ENCODE assay signal across 8 cellular contexts in the genomic region with DNA sequence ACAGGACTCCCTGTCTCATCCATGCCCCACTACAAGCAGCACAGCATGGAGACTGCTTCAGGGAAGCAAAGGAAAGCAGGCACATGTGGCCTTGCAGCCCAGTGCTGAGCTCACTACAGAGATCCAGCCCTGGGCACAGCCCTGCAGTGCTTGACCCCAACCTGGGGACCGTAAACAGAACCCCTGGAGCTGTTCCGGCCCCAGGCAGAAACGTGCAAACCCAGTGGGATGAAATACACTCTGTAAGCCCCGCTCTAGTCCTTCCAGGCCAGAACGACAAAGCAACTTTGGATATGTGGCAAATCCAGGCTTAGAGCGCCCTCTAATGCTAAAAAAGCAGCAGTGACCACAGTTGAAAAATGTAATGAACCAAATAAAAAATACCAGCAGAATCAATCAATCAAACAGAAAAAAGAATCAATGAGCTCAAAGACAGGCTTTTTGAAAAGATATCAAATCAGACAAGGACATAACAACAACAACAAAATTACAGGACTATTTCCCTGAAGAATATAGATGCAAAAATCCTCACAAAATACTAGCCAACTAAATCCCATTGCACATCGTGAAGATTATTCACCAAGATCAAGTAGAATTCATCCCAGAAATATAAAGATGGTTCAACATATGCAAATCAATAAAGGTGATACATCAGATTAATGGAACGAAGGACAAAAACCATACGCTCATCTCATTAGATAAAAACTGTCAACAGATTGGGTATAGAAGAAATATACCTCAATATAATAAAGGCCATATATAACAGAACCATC. TPM values are rescaled to one million over a fixed set of nuclear protein-coding genes. Genes with fewer than 3 reads are reported as not detected.
A peak's percentile ranks its signal among the peaks of the same experiment; 100 is the strongest.
DNase-seq lines count a peak whose midpoint lies in the region; ATAC-seq, FAIRE-seq and TF ChIP-seq lines count a peak whose summit lies in the region.

No MANE protein-coding gene starts in this region.

- no peaks in the 10 kb centered on the region; the same call in 1 of the 2 replicates for H3K79me2 ChIP-seq in SK-N-SH (ENCODE audit: insufficient read depth)

- CTCF ChIA-PET in GM10248 (lab: Yijun Ruan, JAX), result interaction anchor here (0.8 to 4.2 kb wide), 36 partner anchors 8 to 1363 kb away, joined by 3 to 70 read pairs (median 6); a partner anchor contains a TSS
- CTCF ChIA-PET in SK-N-SH (lab: Yijun Ruan, JAX), result interaction anchor here (0.6 to 3.1 kb wide), 39 partner anchors 8 to 674 kb away, joined by 3 to 60 read pairs (median 4); a partner anchor contains a TSS

- no peak for TF ChIP-seq POLR2A in gastrocnemius medialis (IDR thresholded peaks at IDR 0.05)

- H3K9me2 ChIP-seq in SK-N-SH, result no peaks in the 10 kb centered on the region

- POLR2A ChIA-PET in GM10248 (lab: Yijun Ruan, JAX), result no interaction called here
- POLR2A ChIA-PET in SK-N-SH (lab: Yijun Ruan, JAX), result no interaction called here

- H3K27ac ChIP-seq in SK-N-SH (ENCODE audit: low read depth in 2 of 2, low read length in 1 of 2) (no peak overlapping the region), gastrocnemius medialis (no peak overlapping the region)

- 0 out of 2 replicates have a peak overlapping the region, but pooled peaks have one; percentile 41 for H3K4me2 ChIP-seq in SK-N-SH

- H3F3A ChIP-seq in SK-N-SH (replicated peaks; ENCODE audit: insufficient read depth), result peaks cover 3% of the 10 kb centered on the region

- in situ Hi-C loops in gastrocnemius medialis (cut with MboI; ENCODE audit: low sequenced_read_pairs in 4 of 4), result loop anchor here in 2 of 4 donors (25.0 kb wide), 1 partner anchor 274 kb away; a partner anchor contains a TSS

- H3K36me3 ChIP-seq in SK-N-SH (replicated peaks in 1 of 2; ENCODE audit: control insufficient read depth in 1 of 2, insufficient read depth in 2 of 2, low read length in 1 of 2) (no peaks in the 10 kb centered on the region), gastrocnemius medialis (no peaks in the 10 kb centered on the region)

- no peaks in the 10 kb centered on the region for H3K27me3 ChIP-seq in SK-N-SH (ENCODE audit: insufficient read depth)
- no peaks in the 10 kb centered on the region for H3K27me3 ChIP-seq in gastrocnemius medialis

- peak; percentile 57 for TF ChIP-seq CTCF in GM10248 (IDR thresholded peaks at IDR 0.05; ENCODE audit: control extremely low read depth, extremely low read depth, low read depth, missing control alignments)
- peak; percentile 87 for TF ChIP-seq CTCF in SK-N-SH (IDR thresholded peaks at IDR 0.05)
- TF ChIP-seq CTCF in gastrocnemius medialis (IDR thresholded peaks at IDR 0.05 in 4 of 5, conservative IDR thresholded peaks at IDR 0.05 in 1 of 5), result peak; percentile 14 to 49 (median 34)

- DNase-seq in GM10248 (ENCODE audit: extremely low spot score) (peak; percentile 45), LoVo (ENCODE audit: low spot score) (peak; percentile 25), SK-N-SH (peak; percentile 45), germinal center (ENCODE audit: low spot score) (peak; percentile 30), gastrocnemius medialis (no peak), sciatic nerve (ENCODE audit: low spot score) (no peak)

- peak; percentile 91 for TF ChIP-seq RAD21 in SK-N-SH (IDR thresholded peaks at IDR 0.05; ENCODE audit: low read length)

- no peaks in the 10 kb centered on the region for H3K9me3 ChIP-seq in SK-N-SH
- no peaks in the 10 kb centered on the region for H3K9me3 ChIP-seq in gastrocnemius medialis

- H2AFZ ChIP-seq in SK-N-SH (ENCODE audit: low read depth), result no peak overlapping the region

- intact Hi-C loops in gastrocnemius medialis (cut with DNase I; ENCODE audit: low total_unique reads) (loop anchor here (2.0 kb wide), 1 partner anchor 262 kb away; a partner anchor contains a TSS), sciatic nerve (cut with DNase I) (no loop called here)

- no peak for TF ChIP-seq EP300 in SK-N-SH (IDR thresholded peaks at IDR 0.05; ENCODE audit: borderline replicate concordance in 1 of 2, low read depth in 1 of 2, low read length in 1 of 2)

- no peak overlapping the region for H3K9ac ChIP-seq in SK-N-SH

- H3K4me1 ChIP-seq in SK-N-SH (ENCODE audit: control insufficient read depth in 1 of 2, insufficient read depth in 2 of 2, low read depth in 1 of 2, low read length in 1 of 2), result peaks cover 0 to 3% of the 10 kb centered on the region in 2 experiments; a peak in 1 of 4 replicates
- H3K4me1 ChIP-seq in gastrocnemius medialis, result peaks cover 0 to 4% of the 10 kb centered on the region in 2 donors

- peak overlapping the region in 1 of 2 experiments; percentile 35; a peak in 1 of 4 replicates for H3K4me3 ChIP-seq in SK-N-SH (ENCODE audit: low read depth in 2 of 2, low read length in 1 of 2)
- H3K4me3 ChIP-seq in gastrocnemius medialis, result no peak overlapping the region

- 10% methylated on average over 9 of the region's 9 CpGs for WGBS in SK-N-SH (ENCODE audit: low lambda C conversion rate)

- FAIRE-seq in A204.1 (lab: Jason Lieb, UNC), result peak; percentile 86

- ATAC-seq in gastrocnemius medialis (peak in 1 of 2 donors; percentile 39), HG03095 (IDR thresholded peaks at IDR 0.05; ENCODE audit: unreplicated experiment) (no peak), sciatic nerve (no peak)

- H4K20me1 ChIP-seq in SK-N-SH (ENCODE audit: insufficient read depth), result no peaks in the 10 kb centered on the region

TF ChIP-seq in SK-N-SH, 30 proteins besides CTCF, POLR2A, EP300 and RAD21:
- TF ChIP-seq SMC3 (IDR thresholded peaks at IDR 0.05; ENCODE audit: low read depth, low read length) (peak; percentile 71), NFIC (IDR thresholded peaks at IDR 0.05; ENCODE audit: borderline replicate concordance) (no peak), YY1 (IDR thresholded peaks at IDR 0.05; ENCODE audit: low read depth) (no peak)
TF ChIP-seq in SK-N-SH: peak in this region for 1.

RNA-seq across cellular contexts. Expression of a gene that starts 45.6 kb away (rescaled TPM):
- polyA plus RNA-seq in SK-N-SH (2012; rRNA removed), result 2.2 and 3.2 TPM in 2 replicates
- 2.2 and 2.3 TPM in 2 replicates for polyA plus RNA-seq in SK-N-SH (2012; cell fraction: cytosol; rRNA removed)
- 6.9 and 9.7 TPM in 2 replicates for polyA plus RNA-seq in SK-N-SH (2012; cell fraction: nucleus; rRNA removed)
- 1 to 10 TPM in 3 of 4 donors, under 1 TPM in 1; 0.73 to 2.3 (median 2.0) TPM for total RNA-seq in gastrocnemius medialis
- 13.7 TPM for total RNA-seq in sciatic nerve

Comparison
In these comparisons a context has a peak if more than half of its experiments do, and no peak if none do; other contexts are left out.
1. DNase-seq: peak in GM10248 (single experiment), LoVo (single experiment), SK-N-SH (single experiment) and germinal center (single experiment); none in gastrocnemius medialis (0 of 2) and sciatic nerve (single experiment).
2. CTCF ChIP-seq: peak in every context shown above with its lines; median percentile 87 in SK-N-SH; 57 in GM10248; 34 in gastrocnemius medialis.